Comparison of ENCODE assay signal across 24 cellular contexts in genomic region chr11:71979582-71979981, GRCh38. TPM values are rescaled to one million over a fixed set of nuclear protein-coding genes. Genes with fewer than 3 reads are reported as not detected.
DNase-seq lines count a peak whose midpoint lies in the region; ATAC-seq and TF ChIP-seq lines count a peak whose summit lies in the region.
"Had no signal": no experiment of that assay in that cellular context is flagged by ENCODE, and none has a peak within 500 bp of the region (broad histone marks: within the 10 kb centered on the region; RNA-seq: fewer than 3 reads in every experiment).

No MANE protein-coding gene starts in this region.

- no peak for TF ChIP-seq CTCF in activated B cell treated with CpG ODN at 0.5 μM for 24 hours (IDR thresholded peaks at IDR 0.05)

- peak overlapping the region; percentile 56 for H3K27ac ChIP-seq in cingulate gyrus (ENCODE audit: low read depth, low read length)
- peak overlapping the region; percentile 42 for H3K27ac ChIP-seq in substantia nigra (ENCODE audit: low read depth, low read length, poor library complexity, severe bottlenecking)
- H3K27ac ChIP-seq: BLaER1 treated with 17β-estradiol and CSF1 and Interleukin-3, amounts not matched to agents 10 nM and 100 nM; KMS-11; RWPE1; SK-N-MC had no signal

- H3K9me3 Mint-ChIP-seq in activated B cell treated with CpG ODN at 0.5 μM for 24 hours (no peaks in the 10 kb centered on the region), memory B cell (no peaks in the 10 kb centered on the region)
- H3K9me3 Mint-ChIP-seq: CD4-positive, alpha-beta memory T cell had no signal

- POLR2A ChIA-PET in activated B cell treated with CpG ODN at 0.5 μM for 24 hours (lab: Charles Lee): interaction anchor here (1.6 to 2.2 kb wide), 2 partner anchors 19 to 34 kb away, joined by 5 to 8 read pairs; partner anchors contain the start of gene IL18BP

- DNase-seq in activated B cell treated with CpG ODN at 0.5 μM for 24 hours: no peak
- no peak for DNase-seq in memory B cell (ENCODE audit: low spot score in 2 of 2)
- peak in 1 of 49 donors; percentile 14 for DNase-seq in substantia nigra (lab: John Stamatoyannopoulos, UW)
- no peak for DNase-seq in activated CD8-positive, alpha-beta memory T cell treated with anti-CD3 and anti-CD28 coated beads for 24 hours
- DNase-seq in foreskin melanocyte: no peak
- no peak for DNase-seq in HCEC 1CT
- DNase-seq: Caco-2; CD4-positive, alpha-beta memory T cell; GDM1; GOT3; IMR-90; NCI-H1105 treated with DMSO at 0.1 percent for 48 hours; NCI-H2029 treated with DMSO at 0.1 percent for 48 hours; NCI-H226; NCI-H524; NCI-H774; NK-92 treated with Interleukin-12 subunit alpha and Interleukin-12 subunit beta, amount 100 ng/mL, for 24 hours; SHP77 treated with DMSO at 0.1 percent for 48 hours had no signal

- CTCF ChIA-PET in activated B cell treated with CpG ODN at 0.5 μM for 24 hours (lab: Charles Lee): interaction anchor here (3.7 to 3.9 kb wide), 3 partner anchors 36 to 111 kb away, joined by 34 to 60 read pairs (median 37); no protein-coding TSS in a partner anchor

- intact Hi-C loops in activated B cell treated with CpG ODN at 0.5 μM for 24 hours (cut with micrococcal nuclease): loop anchor here (5.0 kb wide), 1 partner anchor 453 kb away; the partner anchor contains the start of gene CLPB

- H3K27ac Mint-ChIP-seq in activated B cell treated with CpG ODN at 0.5 μM for 24 hours (peak overlapping the region; percentile 16), memory B cell (peak overlapping the region; percentile 35)
- H3K27ac Mint-ChIP-seq: CD4-positive, alpha-beta memory T cell had no signal

- ATAC-seq in activated B cell treated with CpG ODN at 0.5 μM for 24 hours (ENCODE audit: low read depth) (no peak), memory B cell (ENCODE audit: low read depth) (no peak), HG02870 (IDR thresholded peaks at IDR 0.05; ENCODE audit: unreplicated experiment) (no peak)

- no peaks in the 10 kb centered on the region for H3K27me3 Mint-ChIP-seq in activated B cell treated with CpG ODN at 0.5 μM for 24 hours
- no peaks in the 10 kb centered on the region for H3K27me3 Mint-ChIP-seq in memory B cell
- H3K27me3 Mint-ChIP-seq: CD4-positive, alpha-beta memory T cell had no signal

- peaks cover 17% of the 10 kb centered on the region for H3K4me1 Mint-ChIP-seq in activated B cell treated with CpG ODN at 0.5 μM for 24 hours
- peaks cover 16% of the 10 kb centered on the region for H3K4me1 Mint-ChIP-seq in memory B cell

- no peak overlapping the region for H3K4me3 Mint-ChIP-seq in activated B cell treated with CpG ODN at 0.5 μM for 24 hours
- no peak overlapping the region for H3K4me3 Mint-ChIP-seq in memory B cell
- H3K4me3 Mint-ChIP-seq: CD4-positive, alpha-beta memory T cell had no signal

- peaks cover 27% of the 10 kb centered on the region for H3K36me3 Mint-ChIP-seq in activated B cell treated with CpG ODN at 0.5 μM for 24 hours (ENCODE audit: low read depth)
- peaks cover 8% of the 10 kb centered on the region for H3K36me3 Mint-ChIP-seq in memory B cell

RNA-seq across cellular contexts. Expression of gene IL18BP, which starts 19.1 kb away (rescaled TPM):
- 26.8 and 27.5 TPM in 2 replicates for total RNA-seq in activated B cell treated with CpG ODN at 0.5 μM for 24 hours

RNA-seq across cellular contexts. Expression of gene RNF121, which starts 50.7 kb away (rescaled TPM):
- 44.4 and 47.4 TPM in 2 replicates for total RNA-seq in activated B cell treated with CpG ODN at 0.5 μM for 24 hours

RNA-seq across cellular contexts. Expression of gene XNDC1N, which starts 51.2 kb away (rescaled TPM):
- 18.4 and 20.8 TPM in 2 replicates for total RNA-seq in activated B cell treated with CpG ODN at 0.5 μM for 24 hours
